Comparison of ENCODE assay signal across 28 cellular contexts in the genomic region with DNA sequence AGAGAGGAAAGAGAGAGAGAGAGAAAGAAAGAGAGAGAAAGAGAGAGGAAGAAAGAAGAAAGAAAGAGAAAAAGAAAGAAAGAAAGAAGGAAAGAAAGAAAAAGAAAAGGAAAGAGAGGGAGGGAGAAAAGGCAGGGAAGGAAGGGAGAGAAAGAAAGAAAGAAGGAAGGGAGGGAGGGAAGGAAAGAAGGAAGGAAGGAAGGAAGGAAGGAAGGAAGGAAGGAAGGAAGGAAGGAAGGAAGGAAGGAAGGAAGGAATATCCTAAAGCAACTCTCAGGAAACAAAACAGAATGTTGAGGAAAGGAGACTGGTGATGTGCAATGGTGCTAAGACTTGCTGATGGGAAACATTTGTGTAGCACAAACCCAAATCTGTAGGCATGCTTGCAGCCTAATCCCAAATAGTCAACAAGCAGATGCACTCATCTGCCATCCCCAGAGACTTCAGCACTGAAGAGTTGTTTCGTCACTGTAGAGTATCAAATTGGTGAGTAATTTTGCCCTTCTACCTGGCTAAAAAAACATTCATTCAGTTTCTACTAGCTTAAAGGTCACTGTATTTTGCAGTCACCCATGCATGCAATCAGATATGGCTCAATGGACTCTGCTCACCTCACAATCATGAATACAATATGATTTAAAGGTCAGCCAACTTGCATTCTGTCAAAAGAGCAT.
DNase-seq lines count a peak whose midpoint lies in the region; ATAC-seq, FAIRE-seq and TF ChIP-seq lines count a peak whose summit lies in the region.
"Had no signal": no experiment of that assay in that cellular context is flagged by ENCODE, and none has a peak within 500 bp of the region (broad histone marks: within the 10 kb centered on the region; RNA-seq: fewer than 3 reads in every experiment).

No MANE protein-coding gene starts in this region.

- H3K9me3 ChIP-seq in pancreas: no peaks in the 10 kb centered on the region
- H3K9me3 ChIP-seq in effector memory CD4-positive, alpha-beta T cell (ENCODE audit: control insufficient read depth, low read length): no peaks in the 10 kb centered on the region

- in situ Hi-C loops in brain microvascular endothelial cell (cut with HindIII; ENCODE audit: low pct_ligation_motif_present, low sequenced_read_pairs): no loop called here

- no peak overlapping the region for H3K27ac ChIP-seq in pancreas
- no peak overlapping the region for H3K27ac ChIP-seq in brain microvascular endothelial cell
- no peak overlapping the region for H3K27ac ChIP-seq in effector memory CD4-positive, alpha-beta T cell (ENCODE audit: insufficient read depth, low read length, poor library complexity, severe bottlenecking)
- H3K27ac ChIP-seq: C4-2B, cardiac muscle cell, epithelial cell of prostate, foreskin keratinocyte had no signal

- H3K4me3 ChIP-seq in pancreas (no peak overlapping the region), brain microvascular endothelial cell (ENCODE audit: low read depth, low read length) (no peak overlapping the region)
- H3K4me3 ChIP-seq in effector memory CD4-positive, alpha-beta T cell (ENCODE audit: insufficient read depth, low read depth, low read length, poor library complexity, severe bottlenecking): no peak overlapping the region
- H3K4me3 ChIP-seq: cardiac muscle cell, K562 had no signal

- H3K4me1 ChIP-seq in pancreas: no peaks in the 10 kb centered on the region
- H3K4me1 ChIP-seq in effector memory CD4-positive, alpha-beta T cell (ENCODE audit: control insufficient read depth, insufficient read depth, low read length, poor library complexity, severe bottlenecking): no peaks in the 10 kb centered on the region
- H3K4me1 ChIP-seq: foreskin keratinocyte had no signal

- 47 to 63% methylated on average over 1 of the region's 1 CpG for WGBS in pancreas, 2 donors

- peak in 3 of 4 donors; percentile 17 to 52 (median 49) for ATAC-seq in pancreas
- no peak for ATAC-seq in GM19397 (IDR thresholded peaks at IDR 0.05; ENCODE audit: unreplicated experiment)
- ATAC-seq: activated CD4-positive, CD25-positive, alpha-beta regulatory T cell treated with anti-CD3 and anti-CD28 coated beads, Interleukin-2, amount 50 U/mL, for 24 hours; activated CD8-positive, alpha-beta T cell treated with anti-CD3 and anti-CD28 coated beads, Interleukin-2, amount 10 ng/mL, durations not matched to agents 7 days and 5 days; foreskin keratinocyte; K562; right cardiac atrium had no signal

- intact Hi-C loops in pancreas (cut with DNase I): no loop called here

- no peaks in the 10 kb centered on the region for H3K36me3 ChIP-seq in pancreas
- no peaks in the 10 kb centered on the region for H3K36me3 ChIP-seq in brain microvascular endothelial cell (replicated peaks)
- no peaks in the 10 kb centered on the region for H3K36me3 ChIP-seq in effector memory CD4-positive, alpha-beta T cell (ENCODE audit: control insufficient read depth, insufficient read depth, low read length)
- H3K36me3 ChIP-seq: cardiac muscle cell had no signal

- peak; percentile 28 for DNase-seq in NCI-H345 (lab: John Stamatoyannopoulos, UW)
- no peak for DNase-seq in NCI-H345 treated with DMSO at 0.1 percent for 48 hours (lab: John Stamatoyannopoulos, UW; ENCODE audit: unreplicated experiment)
- DNase-seq in HuH-7 (ENCODE audit: low spot score): peak; percentile 2
- DNase-seq in NCI-H82 treated with DMSO at 0.1 percent for 48 hours (lab: John Stamatoyannopoulos, UW; ENCODE audit: unreplicated experiment): peak; percentile 46
- no peak for DNase-seq in pancreas
- no peak for DNase-seq in brain microvascular endothelial cell
- DNase-seq in effector memory CD4-positive, alpha-beta T cell: no peak
- DNase-seq: ACHN; activated CD8-positive, alpha-beta T cell treated with anti-CD3 and anti-CD28 coated beads, Interleukin-2, amount 10 ng/mL, durations not matched to agents 7 days and 5 days; activated naive CD4-positive, alpha-beta T cell treated with anti-CD3 and anti-CD28 coated beads for 36 hours; activated T-cell treated with anti-CD3 and anti-CD28 coated beads, Interleukin-2, amount 50 U/mL, for 1 hour; amygdala; dermis blood vessel endothelial cell; foreskin keratinocyte; GOT3; kidney; mesenchymal stem cell; naive B cell; NCI-H2081; occipital lobe; right cardiac atrium had no signal

- TF ChIP-seq CTCF in pancreas (IDR thresholded peaks at IDR 0.05) (no peak), brain microvascular endothelial cell (IDR thresholded peaks at IDR 0.05; ENCODE audit: low read depth, low read length, missing control alignments) (no peak)

- FAIRE-seq in pancreas (lab: Jason Lieb, UNC): no peak
- FAIRE-seq: GM12892, K562, kidney had no signal

- H3K27me3 ChIP-seq in pancreas: no peaks in the 10 kb centered on the region
- H3K27me3 ChIP-seq in brain microvascular endothelial cell (replicated peaks): no peaks in the 10 kb centered on the region
- no peaks in the 10 kb centered on the region for H3K27me3 ChIP-seq in effector memory CD4-positive, alpha-beta T cell (replicated peaks; ENCODE audit: control insufficient read depth, insufficient read depth, low read length, poor library complexity, severe bottlenecking)
- H3K27me3 ChIP-seq: cardiac muscle cell, foreskin keratinocyte had no signal

Comparison
In these comparisons a context has a peak if more than half of its experiments do, and no peak if none do; other contexts are left out.
1. DNase-seq: peak in NCI-H345 (single experiment), HuH-7 (single experiment) and NCI-H82 treated with DMSO at 0.1 percent for 48 hours (single experiment); none in NCI-H345 treated with DMSO at 0.1 percent for 48 hours (single experiment), pancreas (0 of 6), brain microvascular endothelial cell (single experiment) and effector memory CD4-positive, alpha-beta T cell (0 of 3).